In genomic region chr16:85188822-85189672, GRCh38 we compare ENCODE assay signal across 1 cellular context.
A peak's percentile ranks its signal among the peaks of the same experiment; 100 is the strongest.
TF ChIP-seq lines count a peak whose summit lies in the region.

No MANE protein-coding gene starts in this region.

TF ChIP-seq in K562, 482 proteins besides CTCF, POLR2A, EP300 and RAD21 (continued from another document):
- TF ChIP-seq, protein P1, sequence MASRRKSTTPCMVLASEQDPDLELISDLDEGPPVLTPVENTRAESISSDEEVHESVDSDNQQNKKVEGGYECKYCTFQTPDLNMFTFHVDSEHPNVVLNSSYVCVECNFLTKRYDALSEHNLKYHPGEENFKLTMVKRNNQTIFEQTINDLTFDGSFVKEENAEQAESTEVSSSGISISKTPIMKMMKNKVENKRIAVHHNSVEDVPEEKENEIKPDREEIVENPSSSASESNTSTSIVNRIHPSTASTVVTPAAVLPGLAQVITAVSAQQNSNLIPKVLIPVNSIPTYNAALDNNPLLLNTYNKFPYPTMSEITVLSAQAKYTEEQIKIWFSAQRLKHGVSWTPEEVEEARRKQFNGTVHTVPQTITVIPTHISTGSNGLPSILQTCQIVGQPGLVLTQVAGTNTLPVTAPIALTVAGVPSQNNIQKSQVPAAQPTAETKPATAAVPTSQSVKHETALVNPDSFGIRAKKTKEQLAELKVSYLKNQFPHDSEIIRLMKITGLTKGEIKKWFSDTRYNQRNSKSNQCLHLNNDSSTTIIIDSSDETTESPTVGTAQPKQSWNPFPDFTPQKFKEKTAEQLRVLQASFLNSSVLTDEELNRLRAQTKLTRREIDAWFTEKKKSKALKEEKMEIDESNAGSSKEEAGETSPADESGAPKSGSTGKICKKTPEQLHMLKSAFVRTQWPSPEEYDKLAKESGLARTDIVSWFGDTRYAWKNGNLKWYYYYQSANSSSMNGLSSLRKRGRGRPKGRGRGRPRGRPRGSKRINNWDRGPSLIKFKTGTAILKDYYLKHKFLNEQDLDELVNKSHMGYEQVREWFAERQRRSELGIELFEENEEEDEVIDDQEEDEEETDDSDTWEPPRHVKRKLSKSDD (conservative IDR thresholded peaks at IDR 0.05; ENCODE audit: low read length), result no peak
- TF ChIP-seq, protein P2, sequence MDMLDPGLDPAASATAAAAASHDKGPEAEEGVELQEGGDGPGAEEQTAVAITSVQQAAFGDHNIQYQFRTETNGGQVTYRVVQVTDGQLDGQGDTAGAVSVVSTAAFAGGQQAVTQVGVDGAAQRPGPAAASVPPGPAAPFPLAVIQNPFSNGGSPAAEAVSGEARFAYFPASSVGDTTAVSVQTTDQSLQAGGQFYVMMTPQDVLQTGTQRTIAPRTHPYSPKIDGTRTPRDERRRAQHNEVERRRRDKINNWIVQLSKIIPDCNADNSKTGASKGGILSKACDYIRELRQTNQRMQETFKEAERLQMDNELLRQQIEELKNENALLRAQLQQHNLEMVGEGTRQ (CRISPR knock-in tag; IDR thresholded peaks at IDR 0.05), result peak; percentile 50
- TF ChIP-seq SOX6 (IDR thresholded peaks at IDR 0.05) (0 out of 2 replicates have a peak, but pooled peaks have one; percentile 39), MITF (IDR thresholded peaks at IDR 0.05) (0 out of 2 replicates have a peak, but pooled peaks have one; percentile 38), ZNF146 (CRISPR knock-in tag; IDR thresholded peaks at IDR 0.05; ENCODE audit: unreplicated experiment) (no peak), FOXA3 (CRISPR knock-in tag; conservative IDR thresholded peaks at IDR 0.05 in 1 of 2, IDR thresholded peaks at IDR 0.05 in 1 of 2) (peak; percentile 39 to 72; a peak in 3 of 4 replicates), MGA (IDR thresholded peaks at IDR 0.05) (no peak), FOSL1 (tag; conservative IDR thresholded peaks at IDR 0.05) (0 out of 2 replicates have a peak, but pooled peaks have one; percentile 30), ATF3 (IDR thresholded peaks at IDR 0.05) (no peak), ATF3 (CRISPR knock-in tag; conservative IDR thresholded peaks at IDR 0.05) (no peak), ZFPM2 (CRISPR knock-in tag; IDR thresholded peaks at IDR 0.05) (no peak), NRF1 (conservative IDR thresholded peaks at IDR 0.05 in 1 of 2, IDR thresholded peaks at IDR 0.05 in 1 of 2) (peak in 1 of 2 experiments; percentile 35; a peak in 1 of 4 replicates), FOXJ2 (tag; IDR thresholded peaks at IDR 0.05) (peak; percentile 75)
